ENCODE assay signal across 23 cellular contexts in genomic region chr6:96832780-96833179, GRCh38.
"Had no signal": no experiment of that assay in that cellular context is flagged by ENCODE, and none has a peak within 500 bp of the region (broad histone marks: within the 10 kb centered on the region; RNA-seq: fewer than 3 reads in every experiment).

No MANE protein-coding gene starts in this region.

- H3K36me3 Mint-ChIP-seq: IgD-negative memory B cell had no signal

- H3K9me3 Mint-ChIP-seq: IgD-negative memory B cell had no signal

- H3K27me3 ChIP-seq: MG63 had no signal

- ATAC-seq: K562 had no signal

- H3K4me3 Mint-ChIP-seq: IgD-negative memory B cell had no signal

- DNase-seq: MG63; NCI-H1092; NCI-H1105 treated with DMSO at 0.1 percent for 48 hours; NCI-H1417 treated with DMSO at 0.1 percent for 48 hours; NCI-H146; NCI-H1694 treated with DMSO at 0.1 percent for 48 hours; NCI-H1930; NCI-H2081; NCI-H2171; NCI-H226; NCI-H446; NCI-H510A; NCI-H524 treated with DMSO at 0.1 percent for 48 hours; NCI-H69; NCI-H774; NK-92 treated with Interleukin-12 subunit alpha and Interleukin-12 subunit beta, amount 100 ng/mL, for 24 hours; Right ventricle myocardium superior; RPMI8226; SIG-M5 had no signal

- H3K9me3 ChIP-seq: MG63, SJSA1 had no signal

- H3K36me3 ChIP-seq: MG63, SJSA1 had no signal

- H3K4me3 ChIP-seq: K562, MG63, SJSA1, SK-N-MC had no signal

- H3K27ac ChIP-seq: SJSA1, SK-N-MC had no signal
